In the genomic region with DNA sequence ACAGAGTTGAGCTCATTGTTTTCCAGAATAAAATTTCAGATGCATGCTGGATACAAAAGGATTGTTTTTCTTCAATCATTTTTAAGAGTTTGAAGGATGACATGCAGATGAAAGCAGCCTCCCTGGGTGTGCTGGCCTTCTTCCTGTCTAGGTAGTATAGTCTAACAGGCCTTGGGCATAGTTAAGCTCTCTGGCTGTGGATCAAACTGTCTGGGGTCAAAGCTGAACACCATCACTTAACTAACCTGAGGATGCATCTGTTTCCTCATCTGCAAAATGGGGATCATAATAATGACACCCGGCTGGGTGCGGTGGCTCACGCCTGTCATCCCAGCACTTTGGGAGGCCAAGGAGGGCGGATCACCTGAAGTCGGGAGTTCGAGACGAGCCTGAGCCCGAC, we compare ENCODE assay signal across 11 cellular contexts. TPM values are rescaled to one million over a fixed set of nuclear protein-coding genes. Genes with fewer than 3 reads are reported as not detected.
DNase-seq lines count a peak whose midpoint lies in the region; ATAC-seq and TF ChIP-seq lines count a peak whose summit lies in the region.
"Had no signal": no experiment of that assay in that cellular context is flagged by ENCODE, and none has a peak within 500 bp of the region (broad histone marks: within the 10 kb centered on the region; RNA-seq: fewer than 3 reads in every experiment).

No MANE protein-coding gene starts in this region.

- no peak for DNase-seq in PC-9
- no peak for DNase-seq in colonic mucosa
- no peak for DNase-seq in gastrocnemius medialis
- DNase-seq in RPMI8226, result no peak
- DNase-seq in HAP-1 (ENCODE audit: low spot score in 2 of 2), result no peak
- no peak for DNase-seq in DMS79 treated with DMSO at 0.1 percent for 48 hours (lab: John Stamatoyannopoulos, UW)
- DNase-seq: MG63, naive B cell, NCI-H2227 treated with DMSO at 0.1 percent for 48 hours had no signal

- no TSS peak for BruUV-seq in PC-9 (replicated peaks; lab: Mats Ljungman, UMichigan)

- no peaks in the 10 kb centered on the region for H3K9me3 ChIP-seq in PC-9 (ENCODE audit: insufficient read depth, low read depth)
- no peaks in the 10 kb centered on the region for H3K9me3 ChIP-seq in colonic mucosa
- no peaks in the 10 kb centered on the region for H3K9me3 ChIP-seq in gastrocnemius medialis
- H3K9me3 ChIP-seq in HAP-1, result no peaks in the 10 kb centered on the region
- H3K9me3 ChIP-seq: MG63 had no signal

- H3K4me1 ChIP-seq in PC-9 (replicated peaks; ENCODE audit: insufficient read depth) (peaks cover 49% of the 10 kb centered on the region), colonic mucosa (peaks cover 4% of the 10 kb centered on the region), gastrocnemius medialis (peaks cover 19 to 33% of the 10 kb centered on the region in 2 donors), HAP-1 (peaks cover 31% of the 10 kb centered on the region)

- no peak overlapping the region for H3K9ac ChIP-seq in colonic mucosa (ENCODE audit: low read depth in 2 of 2, low read length in 2 of 2)

- no peaks in the 10 kb centered on the region for H4K20me1 ChIP-seq in PC-9 (ENCODE audit: insufficient read depth)

- TF ChIP-seq CTCF in PC-9 (conservative IDR thresholded peaks at IDR 0.05), result no peak
- TF ChIP-seq CTCF in colonic mucosa (IDR thresholded peaks at IDR 0.05), result no peak
- TF ChIP-seq CTCF in gastrocnemius medialis (IDR thresholded peaks at IDR 0.05 in 4 of 5, conservative IDR thresholded peaks at IDR 0.05 in 1 of 5), result no peak

- CTCF ChIA-PET in PC-9 (lab: Charles Lee), result interaction anchor here (0.9 kb wide), 1 partner anchor 9 kb away, joined by 6 read pairs; a partner anchor contains a TSS

- no peaks in the 10 kb centered on the region for H3K79me2 ChIP-seq in PC-9 (ENCODE audit: low read depth)

- H3K27ac ChIP-seq in PC-9, result peak overlapping the region; percentile 73
- H3K27ac ChIP-seq in colonic mucosa, result peak overlapping the region; percentile 31
- peak overlapping the region; percentile 76 to 84 (median 82) for H3K27ac ChIP-seq in gastrocnemius medialis
- H3K27ac ChIP-seq: brain microvascular endothelial cell had no signal

- in situ Hi-C loops in gastrocnemius medialis (cut with MboI; ENCODE audit: low sequenced_read_pairs in 4 of 4) (no loop called here), HAP-1 (cut with MboI; ENCODE audit: low sequenced_read_pairs) (no loop called here)

- peaks cover 24% of the 10 kb centered on the region for H3F3A ChIP-seq in PC-9 (ENCODE audit: insufficient read depth, low read depth)

- H3K36me3 ChIP-seq in PC-9 (ENCODE audit: low read depth) (no peaks in the 10 kb centered on the region), colonic mucosa (no peaks in the 10 kb centered on the region), gastrocnemius medialis (no peaks in the 10 kb centered on the region), HAP-1 (replicated peaks) (no peaks in the 10 kb centered on the region)
- H3K36me3 ChIP-seq: brain microvascular endothelial cell, MG63 had no signal

- no peak overlapping the region for H2AFZ ChIP-seq in PC-9

- H3K4me3 ChIP-seq in PC-9 (no peak overlapping the region), colonic mucosa (no peak overlapping the region), gastrocnemius medialis (no peak overlapping the region), HAP-1 (no peak overlapping the region)
- H3K4me3 ChIP-seq: MG63, smooth muscle cell had no signal

- no peak for ATAC-seq in gastrocnemius medialis

- H3K9me2 ChIP-seq in PC-9 (ENCODE audit: insufficient read depth), result no peaks in the 10 kb centered on the region

- POLR2A ChIA-PET in PC-9 (lab: Charles Lee; ENCODE audit: unreplicated experiment), result interaction anchor here (0.7 to 1.0 kb wide), 4 partner anchors 9 to 362 kb away, joined by 5 to 17 read pairs (median 6); a partner anchor contains a TSS

- no peak for TF ChIP-seq POLR2A in gastrocnemius medialis (IDR thresholded peaks at IDR 0.05)

- intact Hi-C loops in PC-9 (cut with micrococcal nuclease; ENCODE audit: unreplicated experiment) (no loop called here), colonic mucosa (cut with DNase I) (no loop called here), gastrocnemius medialis (cut with DNase I; ENCODE audit: low total_unique reads) (loop anchor here (5.0 kb wide), 1 partner anchor 63 kb away; a partner anchor contains a TSS)

- H3K27me3 ChIP-seq in PC-9 (ENCODE audit: insufficient read depth, low read depth) (no peaks in the 10 kb centered on the region), colonic mucosa (no peaks in the 10 kb centered on the region), gastrocnemius medialis (no peaks in the 10 kb centered on the region), HAP-1 (ENCODE audit: low read depth) (no peaks in the 10 kb centered on the region)
- H3K27me3 ChIP-seq: brain microvascular endothelial cell, MG63 had no signal

- peak overlapping the region; percentile 54 for H3K4me2 ChIP-seq in PC-9

RNA-seq across cellular contexts. Expression of a gene that starts 6.0 kb away (rescaled TPM):
- total RNA-seq in PC-9 (2021) (not detected in 2 replicates), colonic mucosa (1 to 10 TPM; 5.1 to 7.6 TPM), gastrocnemius medialis (10 to 100 TPM; 15.9 to 27.9 (median 20.7) TPM)

RNA-seq across cellular contexts. Expression of a gene that starts 9.4 kb away (rescaled TPM):
- total RNA-seq in PC-9 (2021), result 23.3 and 29.3 TPM in 2 replicates
- 10 to 100 TPM; 67.4 to 94.3 TPM for total RNA-seq in colonic mucosa
- under 1 TPM in 1 of 4 donors, not detected in 3; 0.27 TPM for total RNA-seq in gastrocnemius medialis

RNA-seq across cellular contexts. Expression of a gene that starts 25.0 kb away (rescaled TPM):
- total RNA-seq in PC-9 (2021), result 55.6 and 58.0 TPM in 2 replicates
- 10 to 100 TPM; 59.8 to 80.0 TPM for total RNA-seq in colonic mucosa
- total RNA-seq in gastrocnemius medialis, result not detected

RNA-seq across cellular contexts. Expression of a gene that starts 42.9 kb away (rescaled TPM):
- 0.76 and 1.6 TPM in 2 replicates for total RNA-seq in PC-9 (2021)
- under 1 TPM in 1 of 2 donors, not detected in 1; 0.12 TPM for total RNA-seq in colonic mucosa
- total RNA-seq in gastrocnemius medialis, result not detected
- total RNA-seq: smooth muscle cell had no signal

Comparison
In these comparisons a context has a peak if more than half of its experiments do, and no peak if none do; other contexts are left out.
1. H3K27ac ChIP-seq: peak in every context shown above with its lines; median percentile 82 in gastrocnemius medialis; 73 in PC-9; 31 in colonic mucosa.
2. RNA of a gene that starts 9.4 kb away (total RNA-seq): 67.4 to 94.3 TPM in colonic mucosa and 23.3 to 29.3 TPM in PC-9; 0.27 TPM in gastrocnemius medialis; every median in the first group is over 10 times any median in the second.
3. RNA of a gene that starts 25.0 kb away (total RNA-seq): 59.8 to 80.0 TPM in colonic mucosa and 55.6 to 58.0 TPM in PC-9; not detected in gastrocnemius medialis; every median in the first group is over 10 times any median in the second.